12 cellular contexts compared by ENCODE assay signal in the genomic region with DNA sequence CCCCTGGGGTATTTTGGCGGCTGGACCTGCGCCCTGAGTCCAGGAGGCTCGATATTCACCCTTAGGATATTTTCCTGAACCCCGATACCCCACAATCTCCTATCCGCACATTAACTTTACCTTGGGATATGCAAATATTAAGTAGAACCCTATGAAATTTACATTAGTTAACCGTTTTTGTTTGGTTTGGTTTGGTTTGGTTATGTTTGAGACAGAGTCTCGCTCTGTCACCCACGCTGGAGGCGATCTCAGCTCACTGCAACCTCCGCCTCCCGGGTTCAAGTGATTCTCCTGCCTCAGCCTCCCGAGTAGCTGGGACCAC. TPM values are rescaled to one million over a fixed set of nuclear protein-coding genes. Genes with fewer than 3 reads are reported as not detected.
DNase-seq lines count a peak whose midpoint lies in the region; TF ChIP-seq lines count a peak whose summit lies in the region.
"Had no signal": no experiment of that assay in that cellular context is flagged by ENCODE, and none has a peak within 500 bp of the region (broad histone marks: within the 10 kb centered on the region; RNA-seq: fewer than 3 reads in every experiment).

No MANE protein-coding gene starts in this region.

- 28% methylated on average over 10 of the region's 12 CpGs for WGBS in mammary epithelial cell (ENCODE audit: low coverage, missing lambda C conversion rate)

- H4K20me1 ChIP-seq in KMS-11 (ENCODE audit: insufficient read depth), result no peaks in the 10 kb centered on the region
- no peaks in the 10 kb centered on the region for H4K20me1 ChIP-seq in mammary epithelial cell (ENCODE audit: insufficient read depth, low read length)

- H3K4me3 Mint-ChIP-seq in CD14-positive monocyte (peak overlapping the region in 1 of 2 donors; percentile 51), nephron progenitor cell (peak overlapping the region; percentile 23)
- H3K4me3 Mint-ChIP-seq: stimulated activated naive CD8-positive, alpha-beta T cell treated with anti-CD3 and anti-CD28 coated beads, Interleukin-15, Interleukin-2, amounts not matched to agents 100 ng/mL and 50 ng/mL, for 24 hours had no signal

- H3K36me3 ChIP-seq in KMS-11 (ENCODE audit: insufficient read depth), result no peaks in the 10 kb centered on the region
- H3K36me3 ChIP-seq in mammary epithelial cell (ENCODE audit: insufficient read depth, low read length), result no peaks in the 10 kb centered on the region
- H3K36me3 ChIP-seq: gastrocnemius medialis had no signal

- H3K4me2 ChIP-seq in KMS-11, result peak overlapping the region; percentile 82
- H3K4me2 ChIP-seq in mammary epithelial cell (ENCODE audit: insufficient read depth, low read depth, low read length), result peak overlapping the region; percentile 99

- H3K4me1 Mint-ChIP-seq in CD14-positive monocyte, result peaks cover 7% of the 10 kb centered on the region
- H3K4me1 Mint-ChIP-seq in nephron progenitor cell, result no peaks in the 10 kb centered on the region

- no peak overlapping the region for H3K27ac Mint-ChIP-seq in CD14-positive monocyte
- H3K27ac Mint-ChIP-seq in nephron progenitor cell, result no peak overlapping the region
- H3K27ac Mint-ChIP-seq: stimulated activated naive CD8-positive, alpha-beta T cell treated with anti-CD3 and anti-CD28 coated beads, Interleukin-15, Interleukin-2, amounts not matched to agents 100 ng/mL and 50 ng/mL, for 24 hours had no signal

- H3K4me3 ChIP-seq in KMS-11 (IDR thresholded peaks at IDR 0.05; ENCODE audit: insufficient read depth, low read depth, low read length) (no peak overlapping the region), mammary epithelial cell (replicated peaks in 1 of 3; ENCODE audit: insufficient read depth in 1 of 3, low read depth in 2 of 3, low read length in 3 of 3) (peak overlapping the region in 2 of 3 experiments; percentile 55 to 57)

- H3K27me3 ChIP-seq in KMS-11 (ENCODE audit: insufficient read depth, low read depth) (no peaks in the 10 kb centered on the region), mammary epithelial cell (ENCODE audit: insufficient read depth, low read length) (peaks cover 3% of the 10 kb centered on the region)

- dilution Hi-C loops in mammary epithelial cell (cut with HindIII; ENCODE audit: low sequenced_read_pairs), result no loop called here

- CTCF ChIA-PET in mammary epithelial cell (lab: Charles Lee; ENCODE audit: low non-redundant PET), result no interaction called here

- H3K36me3 Mint-ChIP-seq in CD14-positive monocyte, result no peaks in the 10 kb centered on the region
- no peaks in the 10 kb centered on the region for H3K36me3 Mint-ChIP-seq in nephron progenitor cell (ENCODE audit: low read depth)

- H2AFZ ChIP-seq in KMS-11 (ENCODE audit: low read depth) (peak overlapping the region; percentile 97), mammary epithelial cell (ENCODE audit: low read depth, low read length) (peak overlapping the region; percentile 97)

- H3K9me3 Mint-ChIP-seq in CD14-positive monocyte (peaks cover 0 to 9% (median 0%) of the 10 kb centered on the region in 7 donors), nephron progenitor cell (no peaks in the 10 kb centered on the region)
- H3K9me3 Mint-ChIP-seq: stimulated activated naive CD8-positive, alpha-beta T cell treated with anti-CD3 and anti-CD28 coated beads, Interleukin-15, Interleukin-2, amounts not matched to agents 100 ng/mL and 50 ng/mL, for 24 hours had no signal

- DNase-seq in CD14-positive monocyte (ENCODE audit: low spot score) (peak; percentile 29), mammary epithelial cell (no peak), nephron progenitor cell (no peak), MV-4-11 (lab: John Stamatoyannopoulos, UW) (no peak), posterior vena cava (ENCODE audit: low spot score) (no peak), head of caudate nucleus (no peak), T-helper 9 cell (no peak)

- peaks cover 9% of the 10 kb centered on the region for H3K4me1 ChIP-seq in KMS-11 (ENCODE audit: low read depth, poor library complexity, severe bottlenecking)
- H3K4me1 ChIP-seq in mammary epithelial cell (ENCODE audit: insufficient read depth, low read length), result peaks cover 9% of the 10 kb centered on the region

- intact Hi-C loops in CD14-positive monocyte (cut with micrococcal nuclease), result loop anchor here (1.0 to 2.0 kb wide), 2 partner anchors 50 to 51 kb away; no protein-coding TSS in a partner anchor
- intact Hi-C loops in mammary epithelial cell (cut with micrococcal nuclease), result loop anchor here (1.0 kb wide), 4 partner anchors 51 to 205 kb away; no protein-coding TSS in a partner anchor
- intact Hi-C loops in posterior vena cava (cut with DNase I), result loop anchor here (5.0 kb wide), 2 partner anchors 53 to 1978 kb away; partner anchors contain the start of genes DNAJC7 (in 1 of the 2) and PPY (in 1 of the 2)
- intact Hi-C loops in head of caudate nucleus (cut with DNase I), result loop anchor here (10.0 kb wide), 1 partner anchor 50 kb away; the partner anchor contains the start of gene PPY

- no peak overlapping the region for H3K27ac ChIP-seq in KMS-11
- no peak overlapping the region for H3K27ac ChIP-seq in mammary epithelial cell (ENCODE audit: insufficient read depth, low read depth, low read length)
- H3K27ac ChIP-seq: gastrocnemius medialis had no signal

- H3K9ac ChIP-seq in KMS-11, result no peak overlapping the region; the same call in 1 of the 2 replicates
- peak overlapping the region; percentile 9 for H3K9ac ChIP-seq in mammary epithelial cell (ENCODE audit: insufficient read depth, low read length)

- peak; percentile 42 for TF ChIP-seq CTCF in CD14-positive monocyte (IDR thresholded peaks at IDR 0.05)
- TF ChIP-seq CTCF in KMS-11 (conservative IDR thresholded peaks at IDR 0.05; ENCODE audit: low read depth, low read length), result peak; percentile 42
- no peak for TF ChIP-seq CTCF in mammary epithelial cell (conservative IDR thresholded peaks at IDR 0.05 in 1 of 2, IDR thresholded peaks at IDR 0.05 in 1 of 2; ENCODE audit: extremely low read depth in 1 of 2, insufficient read depth in 1 of 2, low read depth in 1 of 2, low read length in 2 of 2)
- peak; percentile 5 for TF ChIP-seq CTCF in nephron progenitor cell (IDR thresholded peaks at IDR 0.05)

- no TSS peak for BruUV-seq in mammary epithelial cell (replicated peaks; lab: Mats Ljungman, UMichigan)

- in situ Hi-C loops in mammary epithelial cell (cut with MboI; ENCODE audit: low sequenced_read_pairs in 2 of 2), result loop anchor here in 1 of 2 donors (10.0 kb wide), 1 partner anchor 50 kb away; the partner anchor contains the start of gene PPY

- H3K27me3 Mint-ChIP-seq in CD14-positive monocyte (ENCODE audit: low read depth in 3 of 3) (peaks cover 27 to 51% (median 44%) of the 10 kb centered on the region in 3 donors), nephron progenitor cell (ENCODE audit: low read depth, poor library complexity) (peaks cover 49% of the 10 kb centered on the region)

- no peaks in the 10 kb centered on the region for H3K79me2 ChIP-seq in KMS-11 (ENCODE audit: insufficient read depth, low read depth)
- H3K79me2 ChIP-seq in mammary epithelial cell (ENCODE audit: insufficient read depth, low read length), result no peaks in the 10 kb centered on the region

- no peaks in the 10 kb centered on the region for H3K9me3 ChIP-seq in mammary epithelial cell (replicated peaks; ENCODE audit: insufficient read depth, low read length)
- H3K9me3 ChIP-seq: gastrocnemius medialis had no signal

RNA-seq across cellular contexts. Expression of gene NAGS, which starts 9.3 kb away (rescaled TPM):
- polyA plus RNA-seq in CD14-positive monocyte (under 1 TPM; 0.84 to 0.93 TPM), mammary epithelial cell (2.0 TPM)
- total RNA-seq in mammary epithelial cell (1 to 10 TPM; 1.3 to 2.2 TPM), posterior vena cava (1 to 10 TPM in 1 of 2 donors, under 1 TPM in 1; 0.86 to 1.2 TPM)
- 0.83 TPM for polyA minus RNA-seq in mammary epithelial cell

RNA-seq across cellular contexts. Expression of gene TMEM101, which starts 19.7 kb away (rescaled TPM):
- polyA plus RNA-seq in CD14-positive monocyte, result 10 to 100 TPM; 33.6 to 41.4 TPM
- 10 to 100 TPM; 24.4 to 39.0 TPM for total RNA-seq in mammary epithelial cell
- polyA plus RNA-seq in mammary epithelial cell, result 34.5 TPM
- polyA minus RNA-seq in mammary epithelial cell, result 18.8 TPM
- total RNA-seq in posterior vena cava, result 10 to 100 TPM; 12.9 to 14.8 TPM

RNA-seq across cellular contexts. Expression of gene PYY, which starts 41.4 kb away (rescaled TPM):
- not detected for polyA plus RNA-seq in CD14-positive monocyte
- total RNA-seq in mammary epithelial cell, result not detected
- polyA plus RNA-seq in mammary epithelial cell, result not detected
- not detected for polyA minus RNA-seq in mammary epithelial cell
- not detected for total RNA-seq in posterior vena cava
- total RNA-seq: gastrocnemius medialis, HT-29, left lobe of liver had no signal

RNA-seq across cellular contexts. Expression of gene PPY, which starts 52.8 kb away (rescaled TPM):
- not detected for polyA plus RNA-seq in CD14-positive monocyte
- not detected for total RNA-seq in mammary epithelial cell
- polyA plus RNA-seq in mammary epithelial cell, result not detected
- polyA minus RNA-seq in mammary epithelial cell, result not detected
- not detected for total RNA-seq in posterior vena cava
- total RNA-seq: gastrocnemius medialis, HT-29, left lobe of liver had no signal

Comparison
In these comparisons a context has a peak if more than half of its experiments do, and no peak if none do; other contexts are left out.
1. CTCF ChIP-seq: peak in CD14-positive monocyte (single experiment), KMS-11 (single experiment) and nephron progenitor cell (single experiment); none in mammary epithelial cell (0 of 2).